Comparison of ENCODE assay signal across 1 cellular context in the genomic region with DNA sequence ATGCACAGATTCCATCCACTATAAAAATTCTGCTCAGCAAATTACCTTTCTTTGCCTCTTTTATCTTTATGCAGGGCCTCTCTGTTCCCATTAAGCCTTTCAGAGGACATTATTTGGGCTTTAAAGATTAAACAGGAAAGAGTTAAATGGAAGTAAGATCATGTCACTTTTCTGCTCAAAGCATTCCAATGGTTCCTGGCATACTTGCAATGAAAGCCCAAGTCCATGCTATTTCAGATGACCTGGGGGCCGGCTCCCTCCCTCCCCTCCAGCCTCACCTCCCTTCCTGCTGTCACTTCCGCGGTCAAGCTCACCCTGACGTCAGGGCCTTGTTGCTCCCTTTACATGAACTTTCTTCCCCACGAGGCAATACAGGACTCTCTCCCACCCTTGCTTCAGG.
TF ChIP-seq lines count a peak whose summit lies in the region.

No MANE protein-coding gene starts in this region.

TF ChIP-seq in HepG2, 621 proteins besides CTCF, POLR2A, EP300 and RAD21 (continued from another document):
- TF ChIP-seq, protein P1, sequence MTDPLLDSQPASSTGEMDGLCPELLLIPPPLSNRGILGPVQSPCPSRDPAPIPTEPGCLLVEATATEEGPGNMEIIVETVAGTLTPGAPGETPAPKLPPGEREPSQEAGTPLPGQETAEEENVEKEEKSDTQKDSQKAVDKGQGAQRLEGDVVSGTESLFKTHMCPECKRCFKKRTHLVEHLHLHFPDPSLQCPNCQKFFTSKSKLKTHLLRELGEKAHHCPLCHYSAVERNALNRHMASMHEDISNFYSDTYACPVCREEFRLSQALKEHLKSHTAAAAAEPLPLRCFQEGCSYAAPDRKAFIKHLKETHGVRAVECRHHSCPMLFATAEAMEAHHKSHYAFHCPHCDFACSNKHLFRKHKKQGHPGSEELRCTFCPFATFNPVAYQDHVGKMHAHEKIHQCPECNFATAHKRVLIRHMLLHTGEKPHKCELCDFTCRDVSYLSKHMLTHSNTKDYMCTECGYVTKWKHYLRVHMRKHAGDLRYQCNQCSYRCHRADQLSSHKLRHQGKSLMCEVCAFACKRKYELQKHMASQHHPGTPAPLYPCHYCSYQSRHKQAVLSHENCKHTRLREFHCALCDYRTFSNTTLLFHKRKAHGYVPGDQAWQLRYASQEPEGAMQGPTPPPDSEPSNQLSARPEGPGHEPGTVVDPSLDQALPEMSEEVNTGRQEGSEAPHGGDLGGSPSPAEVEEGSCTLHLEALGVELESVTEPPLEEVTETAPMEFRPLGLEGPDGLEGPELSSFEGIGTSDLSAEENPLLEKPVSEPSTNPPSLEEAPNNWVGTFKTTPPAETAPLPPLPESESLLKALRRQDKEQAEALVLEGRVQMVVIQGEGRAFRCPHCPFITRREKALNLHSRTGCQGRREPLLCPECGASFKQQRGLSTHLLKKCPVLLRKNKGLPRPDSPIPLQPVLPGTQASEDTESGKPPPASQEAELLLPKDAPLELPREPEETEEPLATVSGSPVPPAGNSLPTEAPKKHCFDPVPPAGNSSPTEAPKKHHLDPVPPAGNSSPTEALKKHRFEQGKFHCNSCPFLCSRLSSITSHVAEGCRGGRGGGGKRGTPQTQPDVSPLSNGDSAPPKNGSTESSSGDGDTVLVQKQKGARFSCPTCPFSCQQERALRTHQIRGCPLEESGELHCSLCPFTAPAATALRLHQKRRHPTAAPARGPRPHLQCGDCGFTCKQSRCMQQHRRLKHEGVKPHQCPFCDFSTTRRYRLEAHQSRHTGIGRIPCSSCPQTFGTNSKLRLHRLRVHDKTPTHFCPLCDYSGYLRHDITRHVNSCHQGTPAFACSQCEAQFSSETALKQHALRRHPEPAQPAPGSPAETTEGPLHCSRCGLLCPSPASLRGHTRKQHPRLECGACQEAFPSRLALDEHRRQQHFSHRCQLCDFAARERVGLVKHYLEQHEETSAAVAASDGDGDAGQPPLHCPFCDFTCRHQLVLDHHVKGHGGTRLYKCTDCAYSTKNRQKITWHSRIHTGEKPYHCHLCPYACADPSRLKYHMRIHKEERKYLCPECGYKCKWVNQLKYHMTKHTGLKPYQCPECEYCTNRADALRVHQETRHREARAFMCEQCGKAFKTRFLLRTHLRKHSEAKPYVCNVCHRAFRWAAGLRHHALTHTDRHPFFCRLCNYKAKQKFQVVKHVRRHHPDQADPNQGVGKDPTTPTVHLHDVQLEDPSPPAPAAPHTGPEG (CRISPR knock-in tag; IDR thresholded peaks at IDR 0.05) = no peak
- TF ChIP-seq, protein P2, sequence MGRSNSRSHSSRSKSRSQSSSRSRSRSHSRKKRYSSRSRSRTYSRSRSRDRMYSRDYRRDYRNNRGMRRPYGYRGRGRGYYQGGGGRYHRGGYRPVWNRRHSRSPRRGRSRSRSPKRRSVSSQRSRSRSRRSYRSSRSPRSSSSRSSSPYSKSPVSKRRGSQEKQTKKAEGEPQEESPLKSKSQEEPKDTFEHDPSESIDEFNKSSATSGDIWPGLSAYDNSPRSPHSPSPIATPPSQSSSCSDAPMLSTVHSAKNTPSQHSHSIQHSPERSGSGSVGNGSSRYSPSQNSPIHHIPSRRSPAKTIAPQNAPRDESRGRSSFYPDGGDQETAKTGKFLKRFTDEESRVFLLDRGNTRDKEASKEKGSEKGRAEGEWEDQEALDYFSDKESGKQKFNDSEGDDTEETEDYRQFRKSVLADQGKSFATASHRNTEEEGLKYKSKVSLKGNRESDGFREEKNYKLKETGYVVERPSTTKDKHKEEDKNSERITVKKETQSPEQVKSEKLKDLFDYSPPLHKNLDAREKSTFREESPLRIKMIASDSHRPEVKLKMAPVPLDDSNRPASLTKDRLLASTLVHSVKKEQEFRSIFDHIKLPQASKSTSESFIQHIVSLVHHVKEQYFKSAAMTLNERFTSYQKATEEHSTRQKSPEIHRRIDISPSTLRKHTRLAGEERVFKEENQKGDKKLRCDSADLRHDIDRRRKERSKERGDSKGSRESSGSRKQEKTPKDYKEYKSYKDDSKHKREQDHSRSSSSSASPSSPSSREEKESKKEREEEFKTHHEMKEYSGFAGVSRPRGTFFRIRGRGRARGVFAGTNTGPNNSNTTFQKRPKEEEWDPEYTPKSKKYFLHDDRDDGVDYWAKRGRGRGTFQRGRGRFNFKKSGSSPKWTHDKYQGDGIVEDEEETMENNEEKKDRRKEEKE (IDR thresholded peaks at IDR 0.05) = no peak
- TF ChIP-seq, protein P3, sequence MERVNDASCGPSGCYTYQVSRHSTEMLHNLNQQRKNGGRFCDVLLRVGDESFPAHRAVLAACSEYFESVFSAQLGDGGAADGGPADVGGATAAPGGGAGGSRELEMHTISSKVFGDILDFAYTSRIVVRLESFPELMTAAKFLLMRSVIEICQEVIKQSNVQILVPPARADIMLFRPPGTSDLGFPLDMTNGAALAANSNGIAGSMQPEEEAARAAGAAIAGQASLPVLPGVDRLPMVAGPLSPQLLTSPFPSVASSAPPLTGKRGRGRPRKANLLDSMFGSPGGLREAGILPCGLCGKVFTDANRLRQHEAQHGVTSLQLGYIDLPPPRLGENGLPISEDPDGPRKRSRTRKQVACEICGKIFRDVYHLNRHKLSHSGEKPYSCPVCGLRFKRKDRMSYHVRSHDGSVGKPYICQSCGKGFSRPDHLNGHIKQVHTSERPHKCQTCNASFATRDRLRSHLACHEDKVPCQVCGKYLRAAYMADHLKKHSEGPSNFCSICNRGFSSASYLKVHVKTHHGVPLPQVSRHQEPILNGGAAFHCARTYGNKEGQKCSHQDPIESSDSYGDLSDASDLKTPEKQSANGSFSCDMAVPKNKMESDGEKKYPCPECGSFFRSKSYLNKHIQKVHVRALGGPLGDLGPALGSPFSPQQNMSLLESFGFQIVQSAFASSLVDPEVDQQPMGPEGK (CRISPR knock-in tag; IDR thresholded peaks at IDR 0.05) = peak; percentile 84
- TF ChIP-seq HIVEP1 (CRISPR knock-in tag; IDR thresholded peaks at IDR 0.05) = no peak
- no peak for TF ChIP-seq GPN1 (CRISPR knock-in tag; IDR thresholded peaks at IDR 0.05; ENCODE audit: borderline replicate concordance)
- no peak for TF ChIP-seq ZNF619 (CRISPR knock-in tag; IDR thresholded peaks at IDR 0.05)
- TF ChIP-seq, protein P4, sequence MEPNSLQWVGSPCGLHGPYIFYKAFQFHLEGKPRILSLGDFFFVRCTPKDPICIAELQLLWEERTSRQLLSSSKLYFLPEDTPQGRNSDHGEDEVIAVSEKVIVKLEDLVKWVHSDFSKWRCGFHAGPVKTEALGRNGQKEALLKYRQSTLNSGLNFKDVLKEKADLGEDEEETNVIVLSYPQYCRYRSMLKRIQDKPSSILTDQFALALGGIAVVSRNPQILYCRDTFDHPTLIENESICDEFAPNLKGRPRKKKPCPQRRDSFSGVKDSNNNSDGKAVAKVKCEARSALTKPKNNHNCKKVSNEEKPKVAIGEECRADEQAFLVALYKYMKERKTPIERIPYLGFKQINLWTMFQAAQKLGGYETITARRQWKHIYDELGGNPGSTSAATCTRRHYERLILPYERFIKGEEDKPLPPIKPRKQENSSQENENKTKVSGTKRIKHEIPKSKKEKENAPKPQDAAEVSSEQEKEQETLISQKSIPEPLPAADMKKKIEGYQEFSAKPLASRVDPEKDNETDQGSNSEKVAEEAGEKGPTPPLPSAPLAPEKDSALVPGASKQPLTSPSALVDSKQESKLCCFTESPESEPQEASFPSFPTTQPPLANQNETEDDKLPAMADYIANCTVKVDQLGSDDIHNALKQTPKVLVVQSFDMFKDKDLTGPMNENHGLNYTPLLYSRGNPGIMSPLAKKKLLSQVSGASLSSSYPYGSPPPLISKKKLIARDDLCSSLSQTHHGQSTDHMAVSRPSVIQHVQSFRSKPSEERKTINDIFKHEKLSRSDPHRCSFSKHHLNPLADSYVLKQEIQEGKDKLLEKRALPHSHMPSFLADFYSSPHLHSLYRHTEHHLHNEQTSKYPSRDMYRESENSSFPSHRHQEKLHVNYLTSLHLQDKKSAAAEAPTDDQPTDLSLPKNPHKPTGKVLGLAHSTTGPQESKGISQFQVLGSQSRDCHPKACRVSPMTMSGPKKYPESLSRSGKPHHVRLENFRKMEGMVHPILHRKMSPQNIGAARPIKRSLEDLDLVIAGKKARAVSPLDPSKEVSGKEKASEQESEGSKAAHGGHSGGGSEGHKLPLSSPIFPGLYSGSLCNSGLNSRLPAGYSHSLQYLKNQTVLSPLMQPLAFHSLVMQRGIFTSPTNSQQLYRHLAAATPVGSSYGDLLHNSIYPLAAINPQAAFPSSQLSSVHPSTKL (CRISPR knock-in tag; IDR thresholded peaks at IDR 0.05) = peak; percentile 57; the same call in 1 of the 2 replicates
- TF ChIP-seq, protein P5, sequence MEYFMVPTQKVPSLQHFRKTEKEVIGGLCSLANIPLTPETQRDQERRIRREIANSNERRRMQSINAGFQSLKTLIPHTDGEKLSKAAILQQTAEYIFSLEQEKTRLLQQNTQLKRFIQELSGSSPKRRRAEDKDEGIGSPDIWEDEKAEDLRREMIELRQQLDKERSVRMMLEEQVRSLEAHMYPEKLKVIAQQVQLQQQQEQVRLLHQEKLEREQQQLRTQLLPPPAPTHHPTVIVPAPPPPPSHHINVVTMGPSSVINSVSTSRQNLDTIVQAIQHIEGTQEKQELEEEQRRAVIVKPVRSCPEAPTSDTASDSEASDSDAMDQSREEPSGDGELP (IDR thresholded peaks at IDR 0.05; ENCODE audit: borderline replicate concordance, low read depth) = no peak
- no peak for TF ChIP-seq ATM (IDR thresholded peaks at IDR 0.05; ENCODE audit: borderline replicate concordance)
- TF ChIP-seq RXRB (CRISPR knock-in tag; IDR thresholded peaks at IDR 0.05; ENCODE audit: borderline replicate concordance) = peak; percentile 32; the same call in 1 of the 2 replicates
- TF ChIP-seq, protein P6, sequence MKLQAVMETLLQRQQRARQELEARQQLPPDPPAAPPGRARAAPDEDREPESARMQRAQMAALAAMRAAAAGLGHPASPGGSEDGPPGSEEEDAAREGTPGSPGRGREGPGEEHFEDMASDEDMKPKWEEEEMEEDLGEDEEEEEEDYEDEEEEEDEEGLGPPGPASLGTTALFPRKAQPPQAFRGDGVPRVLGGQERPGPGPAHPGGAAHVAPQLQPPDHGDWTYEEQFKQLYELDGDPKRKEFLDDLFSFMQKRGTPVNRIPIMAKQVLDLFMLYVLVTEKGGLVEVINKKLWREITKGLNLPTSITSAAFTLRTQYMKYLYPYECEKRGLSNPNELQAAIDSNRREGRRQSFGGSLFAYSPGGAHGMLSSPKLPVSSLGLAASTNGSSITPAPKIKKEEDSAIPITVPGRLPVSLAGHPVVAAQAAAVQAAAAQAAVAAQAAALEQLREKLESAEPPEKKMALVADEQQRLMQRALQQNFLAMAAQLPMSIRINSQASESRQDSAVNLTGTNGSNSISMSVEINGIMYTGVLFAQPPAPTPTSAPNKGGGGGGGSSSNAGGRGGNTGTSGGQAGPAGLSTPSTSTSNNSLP (IDR thresholded peaks at IDR 0.05; ENCODE audit: low read depth, low read length) = peak; percentile 57
- no peak for TF ChIP-seq KDM6A (CRISPR knock-in tag; IDR thresholded peaks at IDR 0.05; ENCODE audit: low read depth)
- 0 out of 2 replicates have a peak, but pooled peaks have one; percentile 19 for TF ChIP-seq ELF3 (CRISPR knock-in tag; IDR thresholded peaks at IDR 0.05)
- no peak for TF ChIP-seq ZFP37 (CRISPR knock-in tag; IDR thresholded peaks at IDR 0.05; ENCODE audit: borderline replicate concordance)
- TF ChIP-seq, protein P7, sequence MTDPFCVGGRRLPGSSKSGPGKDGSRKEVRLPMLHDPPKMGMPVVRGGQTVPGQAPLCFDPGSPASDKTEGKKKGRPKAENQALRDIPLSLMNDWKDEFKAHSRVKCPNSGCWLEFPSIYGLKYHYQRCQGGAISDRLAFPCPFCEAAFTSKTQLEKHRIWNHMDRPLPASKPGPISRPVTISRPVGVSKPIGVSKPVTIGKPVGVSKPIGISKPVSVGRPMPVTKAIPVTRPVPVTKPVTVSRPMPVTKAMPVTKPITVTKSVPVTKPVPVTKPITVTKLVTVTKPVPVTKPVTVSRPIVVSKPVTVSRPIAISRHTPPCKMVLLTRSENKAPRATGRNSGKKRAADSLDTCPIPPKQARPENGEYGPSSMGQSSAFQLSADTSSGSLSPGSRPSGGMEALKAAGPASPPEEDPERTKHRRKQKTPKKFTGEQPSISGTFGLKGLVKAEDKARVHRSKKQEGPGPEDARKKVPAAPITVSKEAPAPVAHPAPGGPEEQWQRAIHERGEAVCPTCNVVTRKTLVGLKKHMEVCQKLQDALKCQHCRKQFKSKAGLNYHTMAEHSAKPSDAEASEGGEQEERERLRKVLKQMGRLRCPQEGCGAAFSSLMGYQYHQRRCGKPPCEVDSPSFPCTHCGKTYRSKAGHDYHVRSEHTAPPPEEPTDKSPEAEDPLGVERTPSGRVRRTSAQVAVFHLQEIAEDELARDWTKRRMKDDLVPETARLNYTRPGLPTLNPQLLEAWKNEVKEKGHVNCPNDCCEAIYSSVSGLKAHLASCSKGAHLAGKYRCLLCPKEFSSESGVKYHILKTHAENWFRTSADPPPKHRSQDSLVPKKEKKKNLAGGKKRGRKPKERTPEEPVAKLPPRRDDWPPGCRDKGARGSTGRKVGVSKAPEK (CRISPR knock-in tag; IDR thresholded peaks at IDR 0.05; ENCODE audit: borderline replicate concordance) = no peak
- TF ChIP-seq TGIF2 (CRISPR knock-in tag; IDR thresholded peaks at IDR 0.05) = no peak
- TF ChIP-seq HNF4A (CRISPR knock-in tag; IDR thresholded peaks at IDR 0.05) = no peak
- TF ChIP-seq, protein P8, sequence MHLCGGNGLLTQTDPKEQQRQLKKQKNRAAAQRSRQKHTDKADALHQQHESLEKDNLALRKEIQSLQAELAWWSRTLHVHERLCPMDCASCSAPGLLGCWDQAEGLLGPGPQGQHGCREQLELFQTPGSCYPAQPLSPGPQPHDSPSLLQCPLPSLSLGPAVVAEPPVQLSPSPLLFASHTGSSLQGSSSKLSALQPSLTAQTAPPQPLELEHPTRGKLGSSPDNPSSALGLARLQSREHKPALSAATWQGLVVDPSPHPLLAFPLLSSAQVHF (CRISPR knock-in tag; IDR thresholded peaks at IDR 0.05) = no peak
- TF ChIP-seq KAT7 (CRISPR knock-in tag; IDR thresholded peaks at IDR 0.05; ENCODE audit: borderline replicate concordance) = no peak
- TF ChIP-seq HDAC2 (CRISPR knock-in tag; IDR thresholded peaks at IDR 0.05) = no peak
- TF ChIP-seq, protein P9, sequence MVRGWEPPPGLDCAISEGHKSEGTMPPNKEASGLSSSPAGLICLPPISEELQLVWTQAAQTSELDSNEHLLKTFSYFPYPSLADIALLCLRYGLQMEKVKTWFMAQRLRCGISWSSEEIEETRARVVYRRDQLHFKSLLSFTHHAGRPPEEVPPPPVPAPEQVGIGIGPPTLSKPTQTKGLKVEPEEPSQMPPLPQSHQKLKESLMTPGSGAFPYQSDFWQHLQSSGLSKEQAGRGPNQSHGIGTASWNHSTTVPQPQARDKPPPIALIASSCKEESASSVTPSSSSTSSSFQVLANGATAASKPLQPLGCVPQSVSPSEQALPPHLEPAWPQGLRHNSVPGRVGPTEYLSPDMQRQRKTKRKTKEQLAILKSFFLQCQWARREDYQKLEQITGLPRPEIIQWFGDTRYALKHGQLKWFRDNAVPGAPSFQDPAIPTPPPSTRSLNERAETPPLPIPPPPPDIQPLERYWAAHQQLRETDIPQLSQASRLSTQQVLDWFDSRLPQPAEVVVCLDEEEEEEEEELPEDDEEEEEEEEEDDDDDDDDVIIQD (CRISPR knock-in tag; IDR thresholded peaks at IDR 0.05; ENCODE audit: low read depth) = 0 out of 2 replicates have a peak, but pooled peaks have one; percentile 55
- no peak for TF ChIP-seq ZNF143 (CRISPR knock-in tag; IDR thresholded peaks at IDR 0.05)
- peak; percentile 53 for TF ChIP-seq RARA (CRISPR knock-in tag; IDR thresholded peaks at IDR 0.05)
- TF ChIP-seq SOX13 (IDR thresholded peaks at IDR 0.05) = no peak
- 0 out of 4 replicates have a peak, but pooled peaks of 1 of the 2 experiments have one; percentile 6 for TF ChIP-seq SOX13 (CRISPR knock-in tag; conservative IDR thresholded peaks at IDR 0.05 in 1 of 2, IDR thresholded peaks at IDR 0.05 in 1 of 2)
- TF ChIP-seq TEAD3 (CRISPR knock-in tag; optimal IDR thresholded peaks at IDR 0.05; ENCODE audit: borderline replicate concordance) = peak; percentile 88
- no peak for TF ChIP-seq ZBTB7A (CRISPR knock-in tag; IDR thresholded peaks at IDR 0.05)
- no peak for TF ChIP-seq LCORL (IDR thresholded peaks at IDR 0.05)
- TF ChIP-seq LCORL (CRISPR knock-in tag; IDR thresholded peaks at IDR 0.05) = no peak
